1 cellular context compared by ENCODE assay signal in the genomic region with DNA sequence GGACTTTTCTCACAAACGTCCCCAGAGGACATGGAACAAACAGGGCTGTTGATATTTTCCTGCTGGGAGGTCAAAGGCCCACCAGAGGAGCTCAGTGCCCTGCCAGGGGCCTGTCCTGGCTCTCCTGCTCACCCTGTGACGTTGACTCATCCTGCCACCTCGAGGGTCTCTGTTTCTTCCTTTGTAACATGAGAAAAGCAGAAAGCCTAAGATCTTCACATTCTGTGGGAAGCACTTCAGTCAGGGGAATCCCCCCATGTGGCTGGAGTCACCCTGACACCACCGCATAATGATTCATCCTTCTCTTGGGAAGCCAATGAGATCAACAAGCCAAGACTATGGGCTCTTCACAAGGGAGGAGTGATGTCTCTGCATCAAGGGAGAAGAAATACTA.
A peak's percentile ranks its signal among the peaks of the same experiment; 100 is the strongest.
TF ChIP-seq lines count a peak whose summit lies in the region.

No MANE protein-coding gene starts in this region.

TF ChIP-seq in GM12878, 131 proteins besides CTCF, POLR2A, EP300 and RAD21 (continued from another document):
- TF ChIP-seq, protein P1, sequence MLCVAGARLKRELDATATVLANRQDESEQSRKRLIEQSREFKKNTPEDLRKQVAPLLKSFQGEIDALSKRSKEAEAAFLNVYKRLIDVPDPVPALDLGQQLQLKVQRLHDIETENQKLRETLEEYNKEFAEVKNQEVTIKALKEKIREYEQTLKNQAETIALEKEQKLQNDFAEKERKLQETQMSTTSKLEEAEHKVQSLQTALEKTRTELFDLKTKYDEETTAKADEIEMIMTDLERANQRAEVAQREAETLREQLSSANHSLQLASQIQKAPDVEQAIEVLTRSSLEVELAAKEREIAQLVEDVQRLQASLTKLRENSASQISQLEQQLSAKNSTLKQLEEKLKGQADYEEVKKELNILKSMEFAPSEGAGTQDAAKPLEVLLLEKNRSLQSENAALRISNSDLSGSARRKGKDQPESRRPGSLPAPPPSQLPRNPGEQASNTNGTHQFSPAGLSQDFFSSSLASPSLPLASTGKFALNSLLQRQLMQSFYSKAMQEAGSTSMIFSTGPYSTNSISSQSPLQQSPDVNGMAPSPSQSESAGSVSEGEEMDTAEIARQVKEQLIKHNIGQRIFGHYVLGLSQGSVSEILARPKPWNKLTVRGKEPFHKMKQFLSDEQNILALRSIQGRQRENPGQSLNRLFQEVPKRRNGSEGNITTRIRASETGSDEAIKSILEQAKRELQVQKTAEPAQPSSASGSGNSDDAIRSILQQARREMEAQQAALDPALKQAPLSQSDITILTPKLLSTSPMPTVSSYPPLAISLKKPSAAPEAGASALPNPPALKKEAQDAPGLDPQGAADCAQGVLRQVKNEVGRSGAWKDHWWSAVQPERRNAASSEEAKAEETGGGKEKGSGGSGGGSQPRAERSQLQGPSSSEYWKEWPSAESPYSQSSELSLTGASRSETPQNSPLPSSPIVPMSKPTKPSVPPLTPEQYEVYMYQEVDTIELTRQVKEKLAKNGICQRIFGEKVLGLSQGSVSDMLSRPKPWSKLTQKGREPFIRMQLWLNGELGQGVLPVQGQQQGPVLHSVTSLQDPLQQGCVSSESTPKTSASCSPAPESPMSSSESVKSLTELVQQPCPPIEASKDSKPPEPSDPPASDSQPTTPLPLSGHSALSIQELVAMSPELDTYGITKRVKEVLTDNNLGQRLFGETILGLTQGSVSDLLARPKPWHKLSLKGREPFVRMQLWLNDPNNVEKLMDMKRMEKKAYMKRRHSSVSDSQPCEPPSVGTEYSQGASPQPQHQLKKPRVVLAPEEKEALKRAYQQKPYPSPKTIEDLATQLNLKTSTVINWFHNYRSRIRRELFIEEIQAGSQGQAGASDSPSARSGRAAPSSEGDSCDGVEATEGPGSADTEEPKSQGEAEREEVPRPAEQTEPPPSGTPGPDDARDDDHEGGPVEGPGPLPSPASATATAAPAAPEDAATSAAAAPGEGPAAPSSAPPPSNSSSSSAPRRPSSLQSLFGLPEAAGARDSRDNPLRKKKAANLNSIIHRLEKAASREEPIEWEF (IDR thresholded peaks at IDR 0.05; ENCODE audit: insufficient replicate concordance, low read depth, low read length), result peak; percentile 13
- TF ChIP-seq ZSCAN29 (IDR thresholded peaks at IDR 0.05), result no peak
- TF ChIP-seq POLR2AphosphoS2 (IDR thresholded peaks at IDR 0.05; ENCODE audit: low read depth, low read length), result no peak
- no peak for TF ChIP-seq YBX1 (IDR thresholded peaks at IDR 0.05)
- TF ChIP-seq MYC (IDR thresholded peaks at IDR 0.05; ENCODE audit: insufficient read depth, insufficient read length, insufficient replicate concordance, low read length, severe bottlenecking), result no peak
- TF ChIP-seq NR2C1 (IDR thresholded peaks at IDR 0.05), result no peak
- TF ChIP-seq FOXK2 (IDR thresholded peaks at IDR 0.05), result no peak
- TF ChIP-seq PAX8 (IDR thresholded peaks at IDR 0.05), result no peak
- TF ChIP-seq ZNF274 (IDR thresholded peaks at IDR 0.05; ENCODE audit: insufficient read depth, insufficient read length), result no peak
- TF ChIP-seq NR2F1 (conservative IDR thresholded peaks at IDR 0.05), result 0 out of 2 replicates have a peak, but pooled peaks have one; percentile 10
- no peak for TF ChIP-seq EGR1 (IDR thresholded peaks at IDR 0.05; ENCODE audit: borderline replicate concordance in 1 of 2, low read depth in 2 of 2, low read length in 2 of 2)
- TF ChIP-seq IKZF2 (IDR thresholded peaks at IDR 0.05), result no peak
- TF ChIP-seq, protein P2, sequence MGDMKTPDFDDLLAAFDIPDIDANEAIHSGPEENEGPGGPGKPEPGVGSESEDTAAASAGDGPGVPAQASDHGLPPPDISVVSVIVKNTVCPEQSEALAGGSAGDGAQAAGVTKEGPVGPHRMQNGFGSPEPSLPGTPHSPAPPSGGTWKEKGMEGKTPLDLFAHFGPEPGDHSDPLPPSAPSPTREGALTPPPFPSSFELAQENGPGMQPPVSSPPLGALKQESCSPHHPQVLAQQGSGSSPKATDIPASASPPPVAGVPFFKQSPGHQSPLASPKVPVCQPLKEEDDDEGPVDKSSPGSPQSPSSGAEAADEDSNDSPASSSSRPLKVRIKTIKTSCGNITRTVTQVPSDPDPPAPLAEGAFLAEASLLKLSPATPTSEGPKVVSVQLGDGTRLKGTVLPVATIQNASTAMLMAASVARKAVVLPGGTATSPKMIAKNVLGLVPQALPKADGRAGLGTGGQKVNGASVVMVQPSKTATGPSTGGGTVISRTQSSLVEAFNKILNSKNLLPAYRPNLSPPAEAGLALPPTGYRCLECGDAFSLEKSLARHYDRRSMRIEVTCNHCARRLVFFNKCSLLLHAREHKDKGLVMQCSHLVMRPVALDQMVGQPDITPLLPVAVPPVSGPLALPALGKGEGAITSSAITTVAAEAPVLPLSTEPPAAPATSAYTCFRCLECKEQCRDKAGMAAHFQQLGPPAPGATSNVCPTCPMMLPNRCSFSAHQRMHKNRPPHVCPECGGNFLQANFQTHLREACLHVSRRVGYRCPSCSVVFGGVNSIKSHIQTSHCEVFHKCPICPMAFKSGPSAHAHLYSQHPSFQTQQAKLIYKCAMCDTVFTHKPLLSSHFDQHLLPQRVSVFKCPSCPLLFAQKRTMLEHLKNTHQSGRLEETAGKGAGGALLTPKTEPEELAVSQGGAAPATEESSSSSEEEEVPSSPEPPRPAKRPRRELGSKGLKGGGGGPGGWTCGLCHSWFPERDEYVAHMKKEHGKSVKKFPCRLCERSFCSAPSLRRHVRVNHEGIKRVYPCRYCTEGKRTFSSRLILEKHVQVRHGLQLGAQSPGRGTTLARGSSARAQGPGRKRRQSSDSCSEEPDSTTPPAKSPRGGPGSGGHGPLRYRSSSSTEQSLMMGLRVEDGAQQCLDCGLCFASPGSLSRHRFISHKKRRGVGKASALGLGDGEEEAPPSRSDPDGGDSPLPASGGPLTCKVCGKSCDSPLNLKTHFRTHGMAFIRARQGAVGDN (IDR thresholded peaks at IDR 0.05), result peak; percentile 39; the same call in 1 of the 2 replicates
- TF ChIP-seq, protein P3, sequence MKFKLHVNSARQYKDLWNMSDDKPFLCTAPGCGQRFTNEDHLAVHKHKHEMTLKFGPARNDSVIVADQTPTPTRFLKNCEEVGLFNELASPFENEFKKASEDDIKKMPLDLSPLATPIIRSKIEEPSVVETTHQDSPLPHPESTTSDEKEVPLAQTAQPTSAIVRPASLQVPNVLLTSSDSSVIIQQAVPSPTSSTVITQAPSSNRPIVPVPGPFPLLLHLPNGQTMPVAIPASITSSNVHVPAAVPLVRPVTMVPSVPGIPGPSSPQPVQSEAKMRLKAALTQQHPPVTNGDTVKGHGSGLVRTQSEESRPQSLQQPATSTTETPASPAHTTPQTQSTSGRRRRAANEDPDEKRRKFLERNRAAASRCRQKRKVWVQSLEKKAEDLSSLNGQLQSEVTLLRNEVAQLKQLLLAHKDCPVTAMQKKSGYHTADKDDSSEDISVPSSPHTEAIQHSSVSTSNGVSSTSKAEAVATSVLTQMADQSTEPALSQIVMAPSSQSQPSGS (IDR thresholded peaks at IDR 0.05; ENCODE audit: low read length), result peak; percentile 61
- TF ChIP-seq SIX5 (IDR thresholded peaks at IDR 0.05; ENCODE audit: low read depth, low read length, severe bottlenecking), result no peak
- TF ChIP-seq, protein P4, sequence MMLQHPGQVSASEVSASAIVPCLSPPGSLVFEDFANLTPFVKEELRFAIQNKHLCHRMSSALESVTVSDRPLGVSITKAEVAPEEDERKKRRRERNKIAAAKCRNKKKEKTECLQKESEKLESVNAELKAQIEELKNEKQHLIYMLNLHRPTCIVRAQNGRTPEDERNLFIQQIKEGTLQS (IDR thresholded peaks at IDR 0.05; ENCODE audit: borderline replicate concordance, extremely low read depth, low read depth, low read length), result no peak
- no peak for TF ChIP-seq ZNF207 (IDR thresholded peaks at IDR 0.05; ENCODE audit: borderline replicate concordance)
- TF ChIP-seq DPF2 (IDR thresholded peaks at IDR 0.05), result 0 out of 2 replicates have a peak, but pooled peaks have one; percentile 15
- no peak for TF ChIP-seq HDGF (IDR thresholded peaks at IDR 0.05)
- no peak for TF ChIP-seq ELK1 (IDR thresholded peaks at IDR 0.05; ENCODE audit: low read depth, low read length)
- TF ChIP-seq SMC3 (IDR thresholded peaks at IDR 0.05; ENCODE audit: borderline replicate concordance, low read length), result no peak
- TF ChIP-seq, protein P5, sequence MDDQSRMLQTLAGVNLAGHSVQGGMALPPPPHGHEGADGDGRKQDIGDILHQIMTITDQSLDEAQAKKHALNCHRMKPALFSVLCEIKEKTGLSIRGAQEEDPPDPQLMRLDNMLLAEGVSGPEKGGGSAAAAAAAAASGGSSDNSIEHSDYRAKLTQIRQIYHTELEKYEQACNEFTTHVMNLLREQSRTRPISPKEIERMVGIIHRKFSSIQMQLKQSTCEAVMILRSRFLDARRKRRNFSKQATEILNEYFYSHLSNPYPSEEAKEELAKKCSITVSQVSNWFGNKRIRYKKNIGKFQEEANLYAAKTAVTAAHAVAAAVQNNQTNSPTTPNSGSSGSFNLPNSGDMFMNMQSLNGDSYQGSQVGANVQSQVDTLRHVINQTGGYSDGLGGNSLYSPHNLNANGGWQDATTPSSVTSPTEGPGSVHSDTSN (IDR thresholded peaks at IDR 0.05; ENCODE audit: insufficient replicate concordance, low read depth, low read length), result no peak
- TF ChIP-seq FOXM1 (IDR thresholded peaks at IDR 0.05; ENCODE audit: low read depth, low read length), result 0 out of 2 replicates have a peak, but pooled peaks have one; percentile 34
- no peak for TF ChIP-seq TCF3 (IDR thresholded peaks at IDR 0.05; ENCODE audit: borderline replicate concordance, insufficient read depth, low read depth, low read length)
- peak; percentile 58 for TF ChIP-seq EED (IDR thresholded peaks at IDR 0.05; ENCODE audit: low read depth)
- no peak for TF ChIP-seq HSF1 (IDR thresholded peaks at IDR 0.05; ENCODE audit: low read depth, low read length)
- peak; percentile 54 for TF ChIP-seq CREM (IDR thresholded peaks at IDR 0.05; ENCODE audit: low read depth)
- no peak for TF ChIP-seq CHD2 (IDR thresholded peaks at IDR 0.05; ENCODE audit: borderline replicate concordance, low read depth, low read length)
- TF ChIP-seq NFIC (IDR thresholded peaks at IDR 0.05; ENCODE audit: low read depth, low read length), result 0 out of 2 replicates have a peak, but pooled peaks have one; percentile 33
- no peak for TF ChIP-seq ESRRA (IDR thresholded peaks at IDR 0.05; ENCODE audit: low read length)
- TF ChIP-seq, protein P6, sequence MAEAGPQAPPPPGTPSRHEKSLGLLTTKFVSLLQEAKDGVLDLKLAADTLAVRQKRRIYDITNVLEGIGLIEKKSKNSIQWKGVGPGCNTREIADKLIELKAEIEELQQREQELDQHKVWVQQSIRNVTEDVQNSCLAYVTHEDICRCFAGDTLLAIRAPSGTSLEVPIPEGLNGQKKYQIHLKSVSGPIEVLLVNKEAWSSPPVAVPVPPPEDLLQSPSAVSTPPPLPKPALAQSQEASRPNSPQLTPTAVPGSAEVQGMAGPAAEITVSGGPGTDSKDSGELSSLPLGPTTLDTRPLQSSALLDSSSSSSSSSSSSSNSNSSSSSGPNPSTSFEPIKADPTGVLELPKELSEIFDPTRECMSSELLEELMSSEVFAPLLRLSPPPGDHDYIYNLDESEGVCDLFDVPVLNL (IDR thresholded peaks at IDR 0.05; ENCODE audit: low read depth, low read length), result no peak
- no peak for TF ChIP-seq SUPT20H (IDR thresholded peaks at IDR 0.05; ENCODE audit: borderline replicate concordance, control insufficient read depth, low read depth, low read length)
- 0 out of 2 replicates have a peak, but pooled peaks have one; percentile 18 for TF ChIP-seq CREB1 (IDR thresholded peaks at IDR 0.05; ENCODE audit: low read depth)
- TF ChIP-seq JUNB (IDR thresholded peaks at IDR 0.05), result peak; percentile 23; the same call in 1 of the 2 replicates
- no peak for TF ChIP-seq NFYA (IDR thresholded peaks at IDR 0.05; ENCODE audit: borderline replicate concordance, low read depth, low read length)
- no peak for TF ChIP-seq TCF12 (IDR thresholded peaks at IDR 0.05; ENCODE audit: low read depth, low read length)
- TF ChIP-seq CHD1 (IDR thresholded peaks at IDR 0.05; ENCODE audit: low read depth, low read length), result no peak
- 0 out of 2 replicates have a peak, but pooled peaks have one; percentile 7 for TF ChIP-seq IKZF1 (conservative IDR thresholded peaks at IDR 0.05)
- TF ChIP-seq PAX5 (IDR thresholded peaks at IDR 0.05; ENCODE audit: borderline replicate concordance, low read depth, low read length), result no peak
- TF ChIP-seq MEF2B (IDR thresholded peaks at IDR 0.05; ENCODE audit: partially characterized antibody, poor library complexity, severe bottlenecking), result peak; percentile 13
- no peak for TF ChIP-seq FOS (IDR thresholded peaks at IDR 0.05; ENCODE audit: borderline replicate concordance, extremely low read depth, insufficient read length)
- no peak for TF ChIP-seq NBN (IDR thresholded peaks at IDR 0.05)
